28 cellular contexts compared by ENCODE assay signal in genomic region chr6:99019341-99019740, GRCh38.
DNase-seq lines count a peak whose midpoint lies in the region; ATAC-seq, FAIRE-seq and TF ChIP-seq lines count a peak whose summit lies in the region.
"Had no signal": no experiment of that assay in that cellular context is flagged by ENCODE, and none has a peak within 500 bp of the region (broad histone marks: within the 10 kb centered on the region; RNA-seq: fewer than 3 reads in every experiment).

No MANE protein-coding gene starts in this region.

- H3K79me2 ChIP-seq in astrocyte (ENCODE audit: insufficient read depth, low read length), result no peaks in the 10 kb centered on the region

- no peaks in the 10 kb centered on the region for H3K9me3 Mint-ChIP-seq in astrocyte (ENCODE audit: unreplicated experiment)
- H3K9me3 Mint-ChIP-seq: activated CD4-positive, alpha-beta T cell treated with anti-CD3 and anti-CD28 coated beads, Interleukin-2, amount 10 ng/mL, durations not matched to agents 7 days and 5 days; activated naive CD4-positive, alpha-beta T cell treated with anti-CD3 and anti-CD28 coated beads, Interleukin-2, amount 10 ng/mL, durations not matched to agents 7 days and 5 days; activated T-cell treated with anti-CD3 and anti-CD28 coated beads, Interleukin-2, amount 50 U/mL, for 72 hours; endodermal cell; stimulated activated effector memory CD8-positive, alpha-beta T cell treated with anti-CD3 and anti-CD28 coated beads, Interleukin-12 subunit alpha, Interleukin-12 subunit beta, amount 100 ng/mL, for 72 hours had no signal

- H3K4me3 Mint-ChIP-seq in astrocyte (ENCODE audit: unreplicated experiment), result no peak overlapping the region
- H3K4me3 Mint-ChIP-seq: activated CD4-positive, alpha-beta T cell treated with anti-CD3 and anti-CD28 coated beads, Interleukin-2, amount 10 ng/mL, durations not matched to agents 7 days and 5 days; activated naive CD4-positive, alpha-beta T cell treated with anti-CD3 and anti-CD28 coated beads, Interleukin-2, amount 10 ng/mL, durations not matched to agents 7 days and 5 days; activated T-cell treated with anti-CD3 and anti-CD28 coated beads, Interleukin-2, amount 50 U/mL, for 72 hours; endodermal cell; naive B cell; stimulated activated effector memory CD8-positive, alpha-beta T cell treated with anti-CD3 and anti-CD28 coated beads, Interleukin-12 subunit alpha, Interleukin-12 subunit beta, amount 100 ng/mL, for 72 hours had no signal

- H3K36me3 ChIP-seq in astrocyte (ENCODE audit: insufficient read depth, low read length), result no peaks in the 10 kb centered on the region
- H3K36me3 ChIP-seq: left lung, spleen, WERI-Rb-1 had no signal

- no peak for TF ChIP-seq CTCF in astrocyte (IDR thresholded peaks at IDR 0.05; ENCODE audit: insufficient read depth, low read depth, low read length)

- H3K4me3 ChIP-seq in astrocyte (ENCODE audit: insufficient read depth, low read depth, low read length), result no peak overlapping the region
- H3K4me3 ChIP-seq: A549, left lung, spleen had no signal

- H3K27ac ChIP-seq in astrocyte (ENCODE audit: low read depth, low read length), result no peak overlapping the region
- H3K27ac ChIP-seq: A549, HL-60, left lung, spleen, WERI-Rb-1 had no signal

- no peak for FAIRE-seq in astrocyte (lab: Jason Lieb, UNC)
- FAIRE-seq: A549 had no signal

- H3K36me3 Mint-ChIP-seq in astrocyte (ENCODE audit: low read depth, unreplicated experiment), result no peaks in the 10 kb centered on the region
- H3K36me3 Mint-ChIP-seq: activated naive CD4-positive, alpha-beta T cell treated with anti-CD3 and anti-CD28 coated beads, Interleukin-2, amount 10 ng/mL, durations not matched to agents 7 days and 5 days; naive B cell; stimulated activated effector memory CD8-positive, alpha-beta T cell treated with anti-CD3 and anti-CD28 coated beads, Interleukin-12 subunit alpha, Interleukin-12 subunit beta, amount 100 ng/mL, for 72 hours had no signal

- H3K4me1 Mint-ChIP-seq in astrocyte (ENCODE audit: low read depth, unreplicated experiment), result peaks cover 21% of the 10 kb centered on the region
- H3K4me1 Mint-ChIP-seq: activated naive CD4-positive, alpha-beta T cell treated with anti-CD3 and anti-CD28 coated beads, Interleukin-2, amount 10 ng/mL, durations not matched to agents 7 days and 5 days; endodermal cell; naive B cell; stimulated activated effector memory CD8-positive, alpha-beta T cell treated with anti-CD3 and anti-CD28 coated beads, Interleukin-12 subunit alpha, Interleukin-12 subunit beta, amount 100 ng/mL, for 72 hours had no signal

- no peak overlapping the region for H3K27ac Mint-ChIP-seq in astrocyte (ENCODE audit: unreplicated experiment)
- H3K27ac Mint-ChIP-seq: activated CD4-positive, alpha-beta T cell treated with anti-CD3 and anti-CD28 coated beads, Interleukin-2, amount 10 ng/mL, durations not matched to agents 7 days and 5 days; activated naive CD4-positive, alpha-beta T cell treated with anti-CD3 and anti-CD28 coated beads, Interleukin-2, amount 10 ng/mL, durations not matched to agents 7 days and 5 days; activated T-cell treated with anti-CD3 and anti-CD28 coated beads, Interleukin-2, amount 50 U/mL, for 72 hours; endodermal cell; stimulated activated effector memory CD8-positive, alpha-beta T cell treated with anti-CD3 and anti-CD28 coated beads, Interleukin-12 subunit alpha, Interleukin-12 subunit beta, amount 100 ng/mL, for 72 hours had no signal

- no peaks in the 10 kb centered on the region for H3K27me3 Mint-ChIP-seq in astrocyte (ENCODE audit: low read depth, unreplicated experiment)
- H3K27me3 Mint-ChIP-seq: activated CD4-positive, alpha-beta T cell treated with anti-CD3 and anti-CD28 coated beads, Interleukin-2, amount 10 ng/mL, durations not matched to agents 7 days and 5 days had no signal

- peaks cover 7% of the 10 kb centered on the region for H3K4me1 ChIP-seq in astrocyte (ENCODE audit: insufficient read depth, low read length)
- H3K4me1 ChIP-seq: A549, left lung, spleen had no signal

- no peaks in the 10 kb centered on the region for H4K20me1 ChIP-seq in astrocyte (ENCODE audit: insufficient read depth, low read length)

- H3K27me3 ChIP-seq in astrocyte (ENCODE audit: insufficient read depth, low read length), result no peaks in the 10 kb centered on the region
- H3K27me3 ChIP-seq: left lung, spleen had no signal

- DNase-seq in A172 (ENCODE audit: low spot score) (peak; percentile 22), HT1080 (ENCODE audit: low read depth) (peak; percentile 93), astrocyte (ENCODE audit: low read depth) (peak; percentile 40), glomerular visceral epithelial cell (ENCODE audit: extremely low spot score) (peak; percentile 62), AG08395 (ENCODE audit: low spot score) (no peak), NCI-H510A treated with DMSO at 0.1 percent for 48 hours (lab: John Stamatoyannopoulos, UW) (no peak)
- DNase-seq: activated CD4-positive, alpha-beta T cell treated with anti-CD3 and anti-CD28 coated beads, Interleukin-2, amount 10 ng/mL, durations not matched to agents 7 days and 5 days; activated naive CD4-positive, alpha-beta T cell treated with anti-CD3 and anti-CD28 coated beads, Interleukin-2, amount 10 ng/mL, durations not matched to agents 7 days and 5 days; activated T-cell treated with anti-CD3 and anti-CD28 coated beads, Interleukin-2, amount 50 U/mL, for 72 hours; COR-L47; endodermal cell; HCEC 1CT; left lung; naive B cell; NCI-H1417 treated with DMSO at 0.1 percent for 48 hours; NCI-H2107; NCI-H510A; occipital lobe; retina; spleen; stimulated activated CD4-positive, alpha-beta T cell treated with anti-CD3 and anti-CD28 coated beads, Interleukin-2, amount 100 ng/mL, for 48 hours; WERI-Rb-1 had no signal

- H2AFZ ChIP-seq in astrocyte (ENCODE audit: low read depth, low read length), result peak overlapping the region; percentile 7

- no peak overlapping the region for H3K4me2 ChIP-seq in astrocyte (ENCODE audit: low read length)
- H3K4me2 ChIP-seq: A549 had no signal

- ATAC-seq in GM21723 (IDR thresholded peaks at IDR 0.05; ENCODE audit: unreplicated experiment), result no peak
- no peak for ATAC-seq in HG02973 (IDR thresholded peaks at IDR 0.05; ENCODE audit: unreplicated experiment)
- ATAC-seq: A549; activated T-cell treated with anti-CD3 and anti-CD28 coated beads, Interleukin-2, amount 50 U/mL, for 72 hours; left lung; Panc1; stimulated activated effector memory CD8-positive, alpha-beta T cell treated with anti-CD3 and anti-CD28 coated beads, Interleukin-12 subunit alpha, Interleukin-12 subunit beta, amount 100 ng/mL, for 72 hours had no signal

- no peaks in the 10 kb centered on the region for H3K9me3 ChIP-seq in astrocyte (ENCODE audit: insufficient read depth, low read depth, low read length)
- H3K9me3 ChIP-seq: A549, left lung had no signal

- no peak overlapping the region for H3K9ac ChIP-seq in astrocyte (ENCODE audit: low read length)

Comparison
In these comparisons a context has a peak if more than half of its experiments do, and no peak if none do; other contexts are left out.
1. DNase-seq: peak in A172 (single experiment), HT1080 (single experiment), astrocyte (single experiment) and glomerular visceral epithelial cell (single experiment); none in AG08395 (single experiment) and NCI-H510A treated with DMSO at 0.1 percent for 48 hours (single experiment).